11 cellular contexts compared by ENCODE assay signal in genomic region chr1:6446665-6447015, GRCh38. TPM values are rescaled to one million over a fixed set of nuclear protein-coding genes. Genes with fewer than 3 reads are reported as not detected.
DNase-seq lines count a peak whose midpoint lies in the region; ATAC-seq and TF ChIP-seq lines count a peak whose summit lies in the region.
"Had no signal": no experiment of that assay in that cellular context is flagged by ENCODE, and none has a peak within 500 bp of the region (broad histone marks: within the 10 kb centered on the region; RNA-seq: fewer than 3 reads in every experiment).

No MANE protein-coding gene starts in this region.

- peaks cover 44% of the 10 kb centered on the region for H3K27me3 ChIP-seq in HUES6 (ENCODE audit: control insufficient read depth, insufficient read depth, low read length)
- H3K27me3 ChIP-seq in effector memory CD4-positive, alpha-beta T cell (replicated peaks; ENCODE audit: control insufficient read depth, insufficient read depth, low read length, poor library complexity, severe bottlenecking), result peaks cover 19% of the 10 kb centered on the region
- peaks cover 23% of the 10 kb centered on the region for H3K27me3 ChIP-seq in neuron (ENCODE audit: insufficient read depth, low read length)
- H3K27me3 ChIP-seq in heart left ventricle, result peaks cover 35 to 82% (median 55%) of the 10 kb centered on the region in 9 donors

- H3K9me3 ChIP-seq in HUES6 (ENCODE audit: control insufficient read depth, insufficient read depth, low read depth, low read length) (no peaks in the 10 kb centered on the region), neuron (ENCODE audit: low read length) (no peaks in the 10 kb centered on the region), heart left ventricle (no peaks in the 10 kb centered on the region)
- H3K9me3 ChIP-seq in effector memory CD4-positive, alpha-beta T cell (ENCODE audit: control insufficient read depth, low read length), result no peaks in the 10 kb centered on the region
- H3K9me3 ChIP-seq: gastrocnemius medialis, sigmoid colon, SJSA1 had no signal

- H3K4me3 ChIP-seq in HUES6 (ENCODE audit: low read depth, low read length) (peak overlapping the region; percentile 64), neuron (ENCODE audit: low read length) (peak overlapping the region; percentile 19), heart left ventricle (no peak overlapping the region)
- H3K4me3 ChIP-seq in effector memory CD4-positive, alpha-beta T cell (ENCODE audit: insufficient read depth, low read depth, low read length, poor library complexity, severe bottlenecking), result peak overlapping the region; percentile 61
- H3K4me3 ChIP-seq: SJSA1 had no signal

- intact Hi-C loops in heart left ventricle (cut with DNase I), result no loop called here

- H3K4me1 ChIP-seq in HUES6 (ENCODE audit: control insufficient read depth, insufficient read depth, low read length) (peaks cover 14% of the 10 kb centered on the region), neuron (ENCODE audit: insufficient read depth, low read length) (peaks cover 33% of the 10 kb centered on the region), heart left ventricle (peaks cover 0 to 26% (median 0%) of the 10 kb centered on the region in 12 donors)
- peaks cover 23% of the 10 kb centered on the region for H3K4me1 ChIP-seq in effector memory CD4-positive, alpha-beta T cell (ENCODE audit: control insufficient read depth, insufficient read depth, low read length, poor library complexity, severe bottlenecking)
- H3K4me1 ChIP-seq: SJSA1 had no signal

- H3K36me3 ChIP-seq in HUES6 (ENCODE audit: control insufficient read depth, insufficient read depth, low read length) (no peaks in the 10 kb centered on the region), neuron (ENCODE audit: insufficient read depth, low read length) (no peaks in the 10 kb centered on the region), heart left ventricle (no peaks in the 10 kb centered on the region)
- no peaks in the 10 kb centered on the region for H3K36me3 ChIP-seq in effector memory CD4-positive, alpha-beta T cell (ENCODE audit: control insufficient read depth, insufficient read depth, low read length)
- H3K36me3 ChIP-seq: gastrocnemius medialis, sigmoid colon, SJSA1 had no signal

- DNase-seq in effector memory CD4-positive, alpha-beta T cell, result no peak
- DNase-seq in T-helper 9 cell, result no peak
- no peak for DNase-seq in NCI-H1105 treated with DMSO at 0.1 percent for 48 hours (lab: John Stamatoyannopoulos, UW)
- DNase-seq in heart left ventricle, result no peak
- DNase-seq: activated naive CD4-positive, alpha-beta T cell; gastrocnemius medialis; left cardiac atrium; sigmoid colon had no signal

- H3K27ac ChIP-seq in HUES6 (ENCODE audit: low read depth, low read length) (no peak overlapping the region), heart left ventricle (no peak overlapping the region)
- H3K27ac ChIP-seq in effector memory CD4-positive, alpha-beta T cell (ENCODE audit: insufficient read depth, low read length, poor library complexity, severe bottlenecking), result no peak overlapping the region
- H3K27ac ChIP-seq: gastrocnemius medialis, sigmoid colon, SJSA1 had no signal

- TF ChIP-seq CTCF in heart left ventricle (IDR thresholded peaks at IDR 0.05), result no peak

- ATAC-seq in heart left ventricle, result no peak
- ATAC-seq: gastrocnemius medialis, left cardiac atrium had no signal

- no peak overlapping the region for H3K9ac ChIP-seq in HUES6 (ENCODE audit: low read length)

- TF ChIP-seq POLR2A in heart left ventricle (IDR thresholded peaks at IDR 0.05), result no peak

- WGBS in heart left ventricle, 4 donors, result 59 to 72% (median 64%) methylated on average over 4 of the region's 4 CpGs

- H2AFZ ChIP-seq in neuron (ENCODE audit: low read depth, low read length), result peak overlapping the region; percentile 51

RNA-seq across cellular contexts. Expression of gene TNFRSF25, which starts 19.3 kb away (rescaled TPM):
- total RNA-seq in heart left ventricle, result 10 to 100 TPM in 3 of 9 donors, 1 to 10 TPM in 6; 5.2 to 11.6 (median 9.3) TPM
- polyA plus RNA-seq in heart left ventricle, result 10 to 100 TPM in 1 of 2 donors, 1 to 10 TPM in 1; 4.7 to 17.5 TPM

RNA-seq across cellular contexts. Expression of gene ESPN, which starts 22.1 kb away (rescaled TPM):
- total RNA-seq in heart left ventricle, result 1 to 10 TPM in 1 of 9 donors, under 1 TPM in 3, not detected in 5; 0.15 to 1.3 (median 0.42) TPM
- under 1 TPM in 1 of 2 donors, not detected in 1; 0.10 TPM for polyA plus RNA-seq in heart left ventricle
- total RNA-seq: SJSA1 had no signal

RNA-seq across cellular contexts. Expression of gene HES2, which starts 26.9 kb away (rescaled TPM):
- total RNA-seq in heart left ventricle, result under 1 TPM in 1 of 9 donors, not detected in 8; 0.14 TPM
- under 1 TPM; 0.04 to 0.12 TPM for polyA plus RNA-seq in heart left ventricle
- total RNA-seq: sigmoid colon, SJSA1 had no signal

RNA-seq across cellular contexts. Expression of gene PLEKHG5, which starts 44.8 kb away (rescaled TPM):
- total RNA-seq in heart left ventricle, result 10 to 100 TPM; 10.8 to 20.2 (median 15.2) TPM
- 10 to 100 TPM in 1 of 2 donors, 1 to 10 TPM in 1; 7.2 to 18.5 TPM for polyA plus RNA-seq in heart left ventricle

RNA-seq across cellular contexts. Expression of gene ACOT7, which starts 53.1 kb away (rescaled TPM):
- total RNA-seq in heart left ventricle, result 10 to 100 TPM in 7 of 9 donors, 1 to 10 TPM in 2; 5.7 to 34.0 (median 12.6) TPM
- polyA plus RNA-seq in heart left ventricle, result 10 to 100 TPM in 1 of 2 donors, 1 to 10 TPM in 1; 6.2 to 38.9 TPM

Comparison
In these comparisons a context has a peak if more than half of its experiments do, and no peak if none do; other contexts are left out.
1. H3K4me3 ChIP-seq: peak in HUES6 (single experiment), effector memory CD4-positive, alpha-beta T cell (single experiment) and neuron (single experiment); none in heart left ventricle (0 of 12).